ENCODE assay signal across 11 cellular contexts in genomic region chr10:93703841-93704240, GRCh38. TPM values are rescaled to one million over a fixed set of nuclear protein-coding genes. Genes with fewer than 3 reads are reported as not detected.
DNase-seq lines count a peak whose midpoint lies in the region; ATAC-seq and TF ChIP-seq lines count a peak whose summit lies in the region.
"Had no signal": no experiment of that assay in that cellular context is flagged by ENCODE, and none has a peak within 500 bp of the region (broad histone marks: within the 10 kb centered on the region; RNA-seq: fewer than 3 reads in every experiment).

No MANE protein-coding gene starts in this region.

- H3K79me2 ChIP-seq in mammary epithelial cell (ENCODE audit: insufficient read depth, low read length) = peaks cover 14% of the 10 kb centered on the region
- H3K79me2 ChIP-seq in PC-3 (ENCODE audit: low read length) = peaks cover 8% of the 10 kb centered on the region; the same call in 1 of the 2 replicates
- peaks cover 5% of the 10 kb centered on the region for H3K79me2 ChIP-seq in fibroblast of lung (ENCODE audit: control insufficient read depth, insufficient read depth, low read length)

- no peaks in the 10 kb centered on the region for H3K27me3 Mint-ChIP-seq in MCF 10A (ENCODE audit: insufficient read depth, unreplicated experiment)
- H3K27me3 Mint-ChIP-seq in stimulated activated memory B cell treated with anti-CD40 and anti-IgM and Interleukin-4, amounts not matched to agents 10 μg/mL and 1 μg/mL and 100 μg/mL, for 72 hours = no peaks in the 10 kb centered on the region

- no peaks in the 10 kb centered on the region for H3K9me3 Mint-ChIP-seq in MCF 10A (ENCODE audit: unreplicated experiment)
- no peaks in the 10 kb centered on the region for H3K9me3 Mint-ChIP-seq in stimulated activated memory B cell treated with anti-CD40 and anti-IgM and Interleukin-4, amounts not matched to agents 10 μg/mL and 1 μg/mL and 100 μg/mL, for 72 hours

- POLR2A ChIA-PET in MCF 10A (lab: Yijun Ruan, JAX) = interaction anchor here (0.7 to 2.4 kb wide), 3 partner anchors 19 to 49 kb away, joined by 3 to 27 read pairs (median 8); no protein-coding TSS in a partner anchor
- POLR2A ChIA-PET in PC-3 (lab: Charles Lee; ENCODE audit: unreplicated experiment) = no interaction called here
- POLR2A ChIA-PET in A673 (lab: Charles Lee; ENCODE audit: low non-redundant PET) = interaction anchor here (0.6 kb wide), 1 partner anchor 494 kb away, joined by 9 read pairs; no protein-coding TSS in a partner anchor

- ATAC-seq in PC-3 (no peak), HG03280 (IDR thresholded peaks at IDR 0.05; ENCODE audit: unreplicated experiment) (no peak)
- ATAC-seq in stimulated activated memory B cell treated with anti-CD40 and anti-IgM and Interleukin-4, amounts not matched to agents 10 μg/mL and 1 μg/mL and 100 μg/mL, for 72 hours = no peak
- ATAC-seq: Panc1 had no signal

- H3K9me3 ChIP-seq in mammary epithelial cell (replicated peaks; ENCODE audit: insufficient read depth, low read length) (no peaks in the 10 kb centered on the region), PC-3 (ENCODE audit: low read length) (no peaks in the 10 kb centered on the region), fibroblast of lung (ENCODE audit: control insufficient read depth, insufficient read depth, low read depth, low read length) (no peaks in the 10 kb centered on the region), A673 (ENCODE audit: low read depth, low read length, poor library complexity, severe bottlenecking) (no peaks in the 10 kb centered on the region)
- H3K9me3 ChIP-seq: BLaER1 had no signal

- intact Hi-C loops in mammary epithelial cell (cut with micrococcal nuclease) (loop anchor here (2.0 to 10.0 kb wide), 4 partner anchors 43 to 699 kb away; partner anchors contain the start of gene TBC1D12), MCF 10A (cut with micrococcal nuclease) (loop anchor here (5.0 kb wide), 1 partner anchor 43 kb away; no protein-coding TSS in a partner anchor), PC-3 (cut with micrococcal nuclease) (no loop called here), A673 (cut with micrococcal nuclease; ENCODE audit: unreplicated experiment) (loop anchor here (2.0 kb wide), 1 partner anchor 113 kb away; no protein-coding TSS in a partner anchor)

- H3K4me1 ChIP-seq in mammary epithelial cell (ENCODE audit: insufficient read depth, low read length) (peaks cover 17% of the 10 kb centered on the region), PC-3 (ENCODE audit: insufficient read depth, low read length) (peaks cover 6% of the 10 kb centered on the region; the same call in 1 of the 2 replicates), fibroblast of lung (ENCODE audit: control insufficient read depth, extremely low read depth, insufficient read depth, low read length) (peaks cover 9% of the 10 kb centered on the region), A673 (ENCODE audit: insufficient read depth, low read length, poor library complexity, severe bottlenecking) (no peaks in the 10 kb centered on the region)

- WGBS in mammary epithelial cell (ENCODE audit: low coverage, missing lambda C conversion rate) = 0% methylated on average over 1 of the region's 1 CpG

- H3K27me3 ChIP-seq in mammary epithelial cell (ENCODE audit: insufficient read depth, low read length) (no peaks in the 10 kb centered on the region), PC-3 (ENCODE audit: low read length) (no peaks in the 10 kb centered on the region), fibroblast of lung (ENCODE audit: control insufficient read depth, insufficient read depth, low read length) (no peaks in the 10 kb centered on the region), A673 (replicated peaks; ENCODE audit: insufficient read depth, low read depth, low read length, poor library complexity) (no peaks in the 10 kb centered on the region)
- H3K27me3 ChIP-seq: BLaER1 had no signal

- H3K4me2 ChIP-seq in mammary epithelial cell (ENCODE audit: insufficient read depth, low read depth, low read length) (peak overlapping the region; percentile 83), PC-3 (ENCODE audit: low read length) (0 out of 2 replicates have a peak overlapping the region, but pooled peaks have one; percentile 28), fibroblast of lung (ENCODE audit: extremely low read depth, insufficient read depth, low read length) (peak overlapping the region; percentile 37)

- H3K9me2 ChIP-seq in PC-3 (replicated peaks; ENCODE audit: low read length) = no peaks in the 10 kb centered on the region

- no peak overlapping the region for H3K27ac ChIP-seq in mammary epithelial cell (ENCODE audit: insufficient read depth, low read depth, low read length)
- no peak overlapping the region for H3K27ac ChIP-seq in PC-3 (ENCODE audit: low read length)
- no peak overlapping the region for H3K27ac ChIP-seq in fibroblast of lung (ENCODE audit: insufficient read depth, low read length)
- no peak overlapping the region for H3K27ac ChIP-seq in A673 (ENCODE audit: low read depth, low read length, poor library complexity, severe bottlenecking)

- no peak for TF ChIP-seq CTCF in mammary epithelial cell (conservative IDR thresholded peaks at IDR 0.05 in 1 of 2, IDR thresholded peaks at IDR 0.05 in 1 of 2; ENCODE audit: extremely low read depth in 1 of 2, insufficient read depth in 1 of 2, low read depth in 1 of 2, low read length in 2 of 2)
- no peak for TF ChIP-seq CTCF in MCF 10A (IDR thresholded peaks at IDR 0.05; ENCODE audit: unreplicated experiment)
- TF ChIP-seq CTCF in PC-3 (conservative IDR thresholded peaks at IDR 0.05; ENCODE audit: low read depth, low read length) = no peak
- no peak for TF ChIP-seq CTCF in fibroblast of lung (conservative IDR thresholded peaks at IDR 0.05 in 1 of 2, IDR thresholded peaks at IDR 0.05 in 1 of 2; ENCODE audit: low read depth in 1 of 2, low read length in 2 of 2)
- no peak for TF ChIP-seq CTCF in GM10266 (IDR thresholded peaks at IDR 0.05; ENCODE audit: control insufficient read depth, insufficient read depth, low read depth, missing control alignments)
- TF ChIP-seq CTCF in A673 (conservative IDR thresholded peaks at IDR 0.05; ENCODE audit: low read depth, low read length) = no peak

- H2AFZ ChIP-seq in mammary epithelial cell (ENCODE audit: low read depth, low read length) = peak overlapping the region; percentile 87
- H2AFZ ChIP-seq in PC-3 (ENCODE audit: low read length) = peak overlapping the region; percentile 73
- H2AFZ ChIP-seq in fibroblast of lung (ENCODE audit: low read length) = peak overlapping the region; percentile 96

- CTCF ChIA-PET in mammary epithelial cell (lab: Charles Lee; ENCODE audit: low non-redundant PET) = no interaction called here
- CTCF ChIA-PET in MCF 10A (lab: Yijun Ruan, JAX) = interaction anchor here (0.7 to 5.0 kb wide), 4 partner anchors 16 to 155 kb away, joined by 3 to 83 read pairs (median 5); no protein-coding TSS in a partner anchor
- CTCF ChIA-PET in PC-3 (lab: Charles Lee) = no interaction called here
- CTCF ChIA-PET in A673 (lab: Charles Lee) = no interaction called here

- H4K20me1 ChIP-seq in mammary epithelial cell (ENCODE audit: insufficient read depth, low read length) (no peaks in the 10 kb centered on the region), PC-3 (ENCODE audit: low read length) (no peaks in the 10 kb centered on the region), fibroblast of lung (ENCODE audit: control insufficient read depth, extremely low read depth, insufficient read depth, low read length) (no peaks in the 10 kb centered on the region)
- H4K20me1 ChIP-seq: BLaER1 had no signal

- no peak for DNase-seq in mammary epithelial cell
- DNase-seq in MCF 10A (ENCODE audit: unreplicated experiment) = no peak
- no peak for DNase-seq in PC-3
- DNase-seq in fibroblast of lung (ENCODE audit: low read depth in 2 of 2) = no peak
- DNase-seq in GM10266 (ENCODE audit: extremely low spot score) = no peak
- no peak for DNase-seq in A673 (ENCODE audit: low spot score)
- DNase-seq: retina had no signal

- in situ Hi-C loops in mammary epithelial cell (cut with MboI; ENCODE audit: low sequenced_read_pairs in 2 of 2) = loop anchor here (5.0 to 10.0 kb wide), 2 partner anchors 108 to 111 kb away; no protein-coding TSS in a partner anchor

- H3K9ac ChIP-seq in mammary epithelial cell (ENCODE audit: insufficient read depth, low read length) = no peak overlapping the region
- no peak overlapping the region for H3K9ac ChIP-seq in PC-3 (ENCODE audit: low read length)
- no peak overlapping the region for H3K9ac ChIP-seq in fibroblast of lung (ENCODE audit: insufficient read depth, low read length)

- H3K4me3 Mint-ChIP-seq in MCF 10A (ENCODE audit: unreplicated experiment) = no peak overlapping the region
- peak overlapping the region; percentile 40 for H3K4me3 Mint-ChIP-seq in stimulated activated memory B cell treated with anti-CD40 and anti-IgM and Interleukin-4, amounts not matched to agents 10 μg/mL and 1 μg/mL and 100 μg/mL, for 72 hours

- no peak overlapping the region for H3K27ac Mint-ChIP-seq in MCF 10A (ENCODE audit: low read depth, unreplicated experiment)
- no peak overlapping the region for H3K27ac Mint-ChIP-seq in stimulated activated memory B cell treated with anti-CD40 and anti-IgM and Interleukin-4, amounts not matched to agents 10 μg/mL and 1 μg/mL and 100 μg/mL, for 72 hours

- H3K36me3 Mint-ChIP-seq in MCF 10A (ENCODE audit: insufficient read depth, unreplicated experiment) = peaks cover 12% of the 10 kb centered on the region
- peaks cover 6% of the 10 kb centered on the region for H3K36me3 Mint-ChIP-seq in stimulated activated memory B cell treated with anti-CD40 and anti-IgM and Interleukin-4, amounts not matched to agents 10 μg/mL and 1 μg/mL and 100 μg/mL, for 72 hours

- H3K36me3 ChIP-seq in mammary epithelial cell (ENCODE audit: insufficient read depth, low read length) (no peaks in the 10 kb centered on the region), PC-3 (ENCODE audit: low read depth, low read length) (no peaks in the 10 kb centered on the region), fibroblast of lung (ENCODE audit: control insufficient read depth, insufficient read depth, low read length) (no peaks in the 10 kb centered on the region), A673 (ENCODE audit: insufficient read depth, low read length, poor library complexity, severe bottlenecking) (peaks cover 3% of the 10 kb centered on the region)

- dilution Hi-C loops in mammary epithelial cell (cut with HindIII; ENCODE audit: low sequenced_read_pairs) = no loop called here

- H3K4me1 Mint-ChIP-seq in MCF 10A (ENCODE audit: insufficient read depth, unreplicated experiment) = peaks cover 6% of the 10 kb centered on the region
- peaks cover 22% of the 10 kb centered on the region for H3K4me1 Mint-ChIP-seq in stimulated activated memory B cell treated with anti-CD40 and anti-IgM and Interleukin-4, amounts not matched to agents 10 μg/mL and 1 μg/mL and 100 μg/mL, for 72 hours

- BruUV-seq in mammary epithelial cell (replicated peaks; lab: Mats Ljungman, UMichigan) (no TSS peak), MCF 10A (replicated peaks; lab: Mats Ljungman, UMichigan) (no TSS peak), PC-3 (replicated peaks; lab: Mats Ljungman, UMichigan) (no TSS peak), A673 (replicated peaks; lab: Mats Ljungman, UMichigan) (no TSS peak)

- no peak overlapping the region for H3K4me3 ChIP-seq in mammary epithelial cell (replicated peaks in 1 of 3; ENCODE audit: insufficient read depth in 1 of 3, low read depth in 2 of 3, low read length in 3 of 3)
- H3K4me3 ChIP-seq in PC-3 (ENCODE audit: low read length) = no peak overlapping the region
- H3K4me3 ChIP-seq in fibroblast of lung (replicated peaks in 1 of 4; ENCODE audit: control extremely low read depth in 1 of 4, insufficient read depth in 1 of 4, low read depth in 3 of 4, low read length in 4 of 4) = no peak overlapping the region
- no peak overlapping the region for H3K4me3 ChIP-seq in A673 (ENCODE audit: low read depth, low read length, poor library complexity, severe bottlenecking)

- H3F3A ChIP-seq in PC-3 (ENCODE audit: low read length, unreplicated experiment) = no peaks in the 10 kb centered on the region

RNA-seq across cellular contexts. Expression of gene FRA10AC1, which starts 1.4 kb away (rescaled TPM):
- total RNA-seq in mammary epithelial cell = 10 to 100 TPM; 10.8 to 15.9 TPM
- 1.9 TPM for polyA plus RNA-seq in mammary epithelial cell
- polyA minus RNA-seq in mammary epithelial cell = 0.83 TPM
- 19.3 and 25.1 TPM in 2 replicates for total RNA-seq in MCF 10A (2022)
- total RNA-seq in PC-3 (2014; rRNA removed) = 3.8 and 5.5 TPM in 2 replicates
- total RNA-seq in fibroblast of lung = 6.9 and 9.4 TPM in 2 replicates
- polyA plus RNA-seq in fibroblast of lung = 6.3 and 7.1 TPM in 2 replicates
- polyA plus RNA-seq in fibroblast of lung (2012) = 7.8 and 8.1 TPM in 2 replicates
- polyA minus RNA-seq in fibroblast of lung (ENCODE audit: low replicate concordance) = 0.08 and 0.15 TPM in 2 replicates
- total RNA-seq in A673 (2021) = 21.6 and 21.7 TPM in 2 replicates

RNA-seq across cellular contexts. Expression of gene LGI1, which starts 53.9 kb away (rescaled TPM):
- not detected for total RNA-seq in mammary epithelial cell
- polyA plus RNA-seq in mammary epithelial cell = not detected
- not detected for polyA minus RNA-seq in mammary epithelial cell
- total RNA-seq in MCF 10A (2022) = not detected in 2 replicates
- not detected in 2 replicates for total RNA-seq in PC-3 (2014; rRNA removed)
- total RNA-seq in fibroblast of lung = not detected in 2 replicates
- polyA plus RNA-seq in fibroblast of lung = not detected in 2 replicates
- not detected in 2 replicates for polyA plus RNA-seq in fibroblast of lung (2012)
- not detected in 2 replicates for polyA minus RNA-seq in fibroblast of lung (ENCODE audit: low replicate concordance)
- not detected in 2 replicates for total RNA-seq in A673 (2021)

Comparison
In these comparisons a context has a peak if more than half of its experiments do, and no peak if none do; other contexts are left out.
1. H3K4me2 ChIP-seq: peak in every context shown above with its lines; median percentile 83 in mammary epithelial cell; 37 in fibroblast of lung; 28 in PC-3.